17 cellular contexts compared by ENCODE assay signal in genomic region chr22:42468841-42469240, GRCh38. TPM values are rescaled to one million over a fixed set of nuclear protein-coding genes. Genes with fewer than 3 reads are reported as not detected.
"Had no signal": no experiment of that assay in that cellular context is flagged by ENCODE, and none has a peak within 500 bp of the region (broad histone marks: within the 10 kb centered on the region; RNA-seq: fewer than 3 reads in every experiment).

No MANE protein-coding gene starts in this region.

- H3K27ac Mint-ChIP-seq: activated CD4-positive, alpha-beta T cell treated with anti-CD3 and anti-CD28 coated beads for 36 hours; activated naive CD4-positive, alpha-beta T cell treated with anti-CD3 and anti-CD28 coated beads for 36 hours; brain; dendritic cell treated with granulocyte-macrophage colony-stimulating factor and Interleukin-4, amounts not matched to agents 40 ng/mL and 50 ng/mL, for 4 days; stimulated activated effector memory CD8-positive, alpha-beta T cell treated with anti-CD3 and anti-CD28 coated beads, Interleukin-12 subunit alpha, Interleukin-12 subunit beta, amount 100 ng/mL, for 72 hours had no signal

- H3K36me3 Mint-ChIP-seq: brain; naive thymus-derived CD8-positive, alpha-beta T cell; stimulated activated effector memory CD8-positive, alpha-beta T cell treated with anti-CD3 and anti-CD28 coated beads, Interleukin-12 subunit alpha, Interleukin-12 subunit beta, amount 100 ng/mL, for 72 hours had no signal

- H3K4me3 ChIP-seq: lung, mucosa of descending colon, smooth muscle cell, tibial nerve had no signal

- H3K4me3 Mint-ChIP-seq: activated CD4-positive, alpha-beta T cell treated with anti-CD3 and anti-CD28 coated beads for 36 hours; activated naive CD4-positive, alpha-beta T cell treated with anti-CD3 and anti-CD28 coated beads for 36 hours; brain; dendritic cell treated with granulocyte-macrophage colony-stimulating factor and Interleukin-4, amounts not matched to agents 40 ng/mL and 50 ng/mL, for 4 days; naive thymus-derived CD8-positive, alpha-beta T cell; stimulated activated effector memory CD8-positive, alpha-beta T cell treated with anti-CD3 and anti-CD28 coated beads, Interleukin-12 subunit alpha, Interleukin-12 subunit beta, amount 100 ng/mL, for 72 hours had no signal

- ATAC-seq: activated CD4-positive, alpha-beta T cell treated with anti-CD3 and anti-CD28 coated beads for 36 hours; left cardiac atrium; mucosa of descending colon; naive thymus-derived CD8-positive, alpha-beta T cell; right cardiac atrium; stimulated activated effector memory CD8-positive, alpha-beta T cell treated with anti-CD3 and anti-CD28 coated beads, Interleukin-12 subunit alpha, Interleukin-12 subunit beta, amount 100 ng/mL, for 72 hours had no signal

- DNase-seq: activated CD4-positive, alpha-beta T cell treated with anti-CD3 and anti-CD28 coated beads for 36 hours; activated naive CD4-positive, alpha-beta T cell treated with anti-CD3 and anti-CD28 coated beads for 36 hours; amniotic stem cell; erythroblast; glutamatergic neuron; left cardiac atrium; mucosa of descending colon; naive thymus-derived CD8-positive, alpha-beta T cell; nucleus accumbens; right cardiac atrium; T-helper 9 cell had no signal

- H3K9me3 Mint-ChIP-seq: activated naive CD4-positive, alpha-beta T cell treated with anti-CD3 and anti-CD28 coated beads for 36 hours; dendritic cell treated with granulocyte-macrophage colony-stimulating factor and Interleukin-4, amounts not matched to agents 40 ng/mL and 50 ng/mL, for 4 days; naive thymus-derived CD8-positive, alpha-beta T cell; stimulated activated effector memory CD8-positive, alpha-beta T cell treated with anti-CD3 and anti-CD28 coated beads, Interleukin-12 subunit alpha, Interleukin-12 subunit beta, amount 100 ng/mL, for 72 hours had no signal

- H3K4me1 Mint-ChIP-seq: activated CD4-positive, alpha-beta T cell treated with anti-CD3 and anti-CD28 coated beads for 36 hours; stimulated activated effector memory CD8-positive, alpha-beta T cell treated with anti-CD3 and anti-CD28 coated beads, Interleukin-12 subunit alpha, Interleukin-12 subunit beta, amount 100 ng/mL, for 72 hours had no signal

RNA-seq across cellular contexts. Expression of gene NFAM1, which starts 36.6 kb away (rescaled TPM):
- total RNA-seq: smooth muscle cell had no signal
